10 cellular contexts compared by ENCODE assay signal in genomic region chr18:49898421-49898820, GRCh38.
DNase-seq lines count a peak whose midpoint lies in the region; ATAC-seq, FAIRE-seq and TF ChIP-seq lines count a peak whose summit lies in the region.
"Had no signal": no experiment of that assay in that cellular context is flagged by ENCODE, and none has a peak within 500 bp of the region (broad histone marks: within the 10 kb centered on the region; RNA-seq: fewer than 3 reads in every experiment).

No MANE protein-coding gene starts in this region.

- H3K27me3 ChIP-seq in SJCRH30 = no peaks in the 10 kb centered on the region

- no peaks in the 10 kb centered on the region for H3K36me3 Mint-ChIP-seq in activated naive CD8-positive, alpha-beta T cell treated with anti-CD3 and anti-CD28 coated beads for 36 hours

- no peak for TF ChIP-seq POLR2A in H54 (IDR thresholded peaks at IDR 0.05; ENCODE audit: low read depth, low read length)

- H3K9me3 ChIP-seq in SJCRH30 (replicated peaks) = no peaks in the 10 kb centered on the region

- ATAC-seq in GM18517 (IDR thresholded peaks at IDR 0.05; ENCODE audit: unreplicated experiment) = no peak

- peaks cover 3% of the 10 kb centered on the region for H3K27me3 Mint-ChIP-seq in activated naive CD8-positive, alpha-beta T cell treated with anti-CD3 and anti-CD28 coated beads for 36 hours

- H3K4me3 Mint-ChIP-seq in activated naive CD8-positive, alpha-beta T cell treated with anti-CD3 and anti-CD28 coated beads for 36 hours = no peak overlapping the region
- H3K4me3 Mint-ChIP-seq: T-helper 1 cell treated with Interleukin-12 subunit alpha and Interleukin-12 subunit beta and Interleukin-4 antibody, amounts not matched to agents 30 μg/mL and 1 μg/mL, for 36 hours had no signal

- no peaks in the 10 kb centered on the region for H3K4me1 Mint-ChIP-seq in activated naive CD8-positive, alpha-beta T cell treated with anti-CD3 and anti-CD28 coated beads for 36 hours

- DNase-seq in H54 (ENCODE audit: insufficient read length, low spot score) (peak; percentile 11), SJCRH30 (peak; percentile 59 to 85), inferior parietal cortex (ENCODE audit: extremely low spot score) (peak; percentile 60), NCI-H1105 (lab: John Stamatoyannopoulos, UW) (no peak), Ammon's horn (ENCODE audit: low spot score) (no peak)
- peak; percentile 39 for DNase-seq in activated naive CD8-positive, alpha-beta T cell treated with anti-CD3 and anti-CD28 coated beads for 36 hours
- DNase-seq in stimulated activated CD8-positive, alpha-beta memory T cell treated with anti-CD3 and anti-CD28 coated beads, Interleukin-12 subunit alpha, Interleukin-12 subunit beta, amount 100 ng/mL, for 1 hour (ENCODE audit: low read depth) = peak; percentile 33

- no peak overlapping the region for H3K27ac ChIP-seq in SJCRH30
- H3K27ac ChIP-seq: skin epidermis had no signal

- no peaks in the 10 kb centered on the region for H3K9me3 Mint-ChIP-seq in activated naive CD8-positive, alpha-beta T cell treated with anti-CD3 and anti-CD28 coated beads for 36 hours
- H3K9me3 Mint-ChIP-seq: T-helper 1 cell treated with Interleukin-12 subunit alpha and Interleukin-12 subunit beta and Interleukin-4 antibody, amounts not matched to agents 30 μg/mL and 1 μg/mL, for 36 hours had no signal

- H3K4me1 ChIP-seq in SJCRH30 = no peaks in the 10 kb centered on the region

- FAIRE-seq in H54 (lab: Jason Lieb, UNC) = no peak

- no peak overlapping the region for H3K27ac Mint-ChIP-seq in activated naive CD8-positive, alpha-beta T cell treated with anti-CD3 and anti-CD28 coated beads for 36 hours
- H3K27ac Mint-ChIP-seq: T-helper 1 cell treated with Interleukin-12 subunit alpha and Interleukin-12 subunit beta and Interleukin-4 antibody, amounts not matched to agents 30 μg/mL and 1 μg/mL, for 36 hours had no signal

- no peak overlapping the region for H3K4me3 ChIP-seq in SJCRH30
- H3K4me3 ChIP-seq: skin epidermis had no signal

- H3K36me3 ChIP-seq in SJCRH30 = no peaks in the 10 kb centered on the region

Comparison
In these comparisons a context has a peak if more than half of its experiments do, and no peak if none do; other contexts are left out.
1. DNase-seq: peak in H54 (single experiment), SJCRH30 (2 of 2), activated naive CD8-positive, alpha-beta T cell treated with anti-CD3 and anti-CD28 coated beads for 36 hours (single experiment), inferior parietal cortex (single experiment) and stimulated activated CD8-positive, alpha-beta memory T cell treated with anti-CD3 and anti-CD28 coated beads, Interleukin-12 subunit alpha, Interleukin-12 subunit beta, amount 100 ng/mL, for 1 hour (single experiment); none in NCI-H1105 (single experiment) and Ammon's horn (single experiment).